ENCODE assay signal across 1 cellular context in the genomic region with DNA sequence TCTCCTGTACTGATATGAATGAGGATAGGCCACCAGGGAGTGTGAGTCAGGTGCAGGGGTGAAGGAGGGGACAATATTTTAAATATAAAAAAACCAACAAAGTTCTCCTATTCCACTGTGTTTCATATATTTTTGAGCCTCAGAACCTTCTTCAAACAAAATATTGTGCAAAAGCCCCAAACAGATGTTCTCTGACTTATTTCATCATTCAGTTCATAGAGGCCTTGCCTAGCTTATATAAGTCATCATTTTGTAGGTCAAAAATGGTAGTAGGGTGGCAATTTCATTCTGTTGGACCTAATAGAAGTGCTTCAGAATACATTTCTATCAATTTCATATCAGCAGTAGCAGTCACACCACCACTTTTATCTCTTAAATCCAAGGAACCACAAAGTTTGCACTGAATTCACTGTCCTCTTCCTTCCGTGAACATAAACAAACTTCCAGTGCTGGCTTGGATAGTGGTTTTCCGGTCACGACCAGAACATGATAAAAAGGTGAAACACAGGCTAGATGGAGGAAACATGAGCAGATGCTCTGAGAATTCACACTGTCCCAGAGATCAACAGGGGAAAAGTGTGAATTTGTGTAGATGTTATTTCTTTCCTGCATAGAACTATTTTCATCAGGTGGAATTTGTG.
TF ChIP-seq lines count a peak whose summit lies in the region.

No MANE protein-coding gene starts in this region.

TF ChIP-seq in K562, 482 proteins besides CTCF, POLR2A, EP300 and RAD21 (continued from another document):
- TF ChIP-seq, protein P1, sequence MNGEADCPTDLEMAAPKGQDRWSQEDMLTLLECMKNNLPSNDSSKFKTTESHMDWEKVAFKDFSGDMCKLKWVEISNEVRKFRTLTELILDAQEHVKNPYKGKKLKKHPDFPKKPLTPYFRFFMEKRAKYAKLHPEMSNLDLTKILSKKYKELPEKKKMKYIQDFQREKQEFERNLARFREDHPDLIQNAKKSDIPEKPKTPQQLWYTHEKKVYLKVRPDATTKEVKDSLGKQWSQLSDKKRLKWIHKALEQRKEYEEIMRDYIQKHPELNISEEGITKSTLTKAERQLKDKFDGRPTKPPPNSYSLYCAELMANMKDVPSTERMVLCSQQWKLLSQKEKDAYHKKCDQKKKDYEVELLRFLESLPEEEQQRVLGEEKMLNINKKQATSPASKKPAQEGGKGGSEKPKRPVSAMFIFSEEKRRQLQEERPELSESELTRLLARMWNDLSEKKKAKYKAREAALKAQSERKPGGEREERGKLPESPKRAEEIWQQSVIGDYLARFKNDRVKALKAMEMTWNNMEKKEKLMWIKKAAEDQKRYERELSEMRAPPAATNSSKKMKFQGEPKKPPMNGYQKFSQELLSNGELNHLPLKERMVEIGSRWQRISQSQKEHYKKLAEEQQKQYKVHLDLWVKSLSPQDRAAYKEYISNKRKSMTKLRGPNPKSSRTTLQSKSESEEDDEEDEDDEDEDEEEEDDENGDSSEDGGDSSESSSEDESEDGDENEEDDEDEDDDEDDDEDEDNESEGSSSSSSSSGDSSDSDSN (IDR thresholded peaks at IDR 0.05; ENCODE audit: borderline replicate concordance in 1 of 2, low read depth in 2 of 2, low read length in 2 of 2) = 0 out of 4 replicates have a peak, but pooled peaks of 1 of the 2 experiments have one; percentile 27
- no peak for TF ChIP-seq ZNF12 (CRISPR knock-in tag; IDR thresholded peaks at IDR 0.05)
- TF ChIP-seq KLF1 (tag; IDR thresholded peaks at IDR 0.05) = no peak
- TF ChIP-seq DIDO1 (tag; IDR thresholded peaks at IDR 0.05; ENCODE audit: low read depth) = no peak
- no peak for TF ChIP-seq ZNF232 (CRISPR knock-in tag; IDR thresholded peaks at IDR 0.05)
- no peak for TF ChIP-seq MTA2 (IDR thresholded peaks at IDR 0.05; ENCODE audit: low read depth)
- TF ChIP-seq, protein P2, sequence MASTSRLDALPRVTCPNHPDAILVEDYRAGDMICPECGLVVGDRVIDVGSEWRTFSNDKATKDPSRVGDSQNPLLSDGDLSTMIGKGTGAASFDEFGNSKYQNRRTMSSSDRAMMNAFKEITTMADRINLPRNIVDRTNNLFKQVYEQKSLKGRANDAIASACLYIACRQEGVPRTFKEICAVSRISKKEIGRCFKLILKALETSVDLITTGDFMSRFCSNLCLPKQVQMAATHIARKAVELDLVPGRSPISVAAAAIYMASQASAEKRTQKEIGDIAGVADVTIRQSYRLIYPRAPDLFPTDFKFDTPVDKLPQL (IDR thresholded peaks at IDR 0.05; ENCODE audit: extremely low read depth, insufficient read length) = no peak
- TF ChIP-seq SMARCE1 (IDR thresholded peaks at IDR 0.05) = peak; percentile 65; the same call in 1 of the 2 replicates
- no peak for TF ChIP-seq NONO (IDR thresholded peaks at IDR 0.05; ENCODE audit: low read depth in 2 of 2, low read length in 1 of 2)
- peak; percentile 63; the same call in 1 of the 2 replicates for TF ChIP-seq FOXM1 (IDR thresholded peaks at IDR 0.05; ENCODE audit: low read depth)
- TF ChIP-seq FOXM1 (CRISPR knock-in tag; IDR thresholded peaks at IDR 0.05; ENCODE audit: low read depth) = no peak
- TF ChIP-seq CBFA2T3 (IDR thresholded peaks at IDR 0.05) = peak; percentile 85
